In the genomic region with DNA sequence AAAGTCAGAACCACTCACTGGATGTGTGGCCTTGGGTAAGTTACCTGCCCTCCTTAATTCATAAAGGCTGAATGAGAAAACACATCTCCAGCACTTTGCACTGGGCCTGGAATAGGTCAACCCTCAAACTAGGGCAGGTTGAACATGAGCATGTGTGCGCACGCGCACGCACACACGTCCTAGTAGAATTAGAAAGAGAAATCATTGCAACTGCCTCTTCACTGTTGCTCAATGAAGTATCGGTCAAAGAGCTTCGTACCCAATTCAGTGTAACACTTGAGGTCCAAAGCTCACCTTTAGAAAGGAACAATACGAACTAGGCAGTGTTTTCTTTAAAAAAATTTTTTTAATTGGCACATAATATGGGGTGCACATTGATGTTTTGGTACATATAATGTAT, we compare ENCODE assay signal across 22 cellular contexts.
DNase-seq lines count a peak whose midpoint lies in the region; ATAC-seq, FAIRE-seq and TF ChIP-seq lines count a peak whose summit lies in the region.
"Had no signal": no experiment of that assay in that cellular context is flagged by ENCODE, and none has a peak within 500 bp of the region (broad histone marks: within the 10 kb centered on the region; RNA-seq: fewer than 3 reads in every experiment).

No MANE protein-coding gene starts in this region.

- H3K27ac ChIP-seq in GM12878 (ENCODE audit: control insufficient read depth, insufficient read depth) (no peak overlapping the region), HepG2 (ENCODE audit: extremely low read length, insufficient read depth, low read length) (no peak overlapping the region), right lobe of liver (peak overlapping the region; percentile 17 to 75 (median 66)), spleen (no peak overlapping the region), right cardiac atrium (ENCODE audit: low read length) (no peak overlapping the region)
- H3K27ac ChIP-seq: 22Rv1; A549; BLaER1 treated with 17β-estradiol and CSF1 and Interleukin-3, amounts not matched to agents 10 nM and 100 nM; C4-2B had no signal

- SMC1A ChIA-PET in GM12878 (lab: Charles Lee; ENCODE audit: uncharacterized antibody, unreplicated experiment) = interaction anchor here (0.8 kb wide), 1 partner anchor 11 kb away, joined by 3 read pairs; no protein-coding TSS in a partner anchor

- CTCF ChIA-PET in GM12878 (lab: Yijun Ruan, JAX) = no interaction called here
- CTCF ChIA-PET in HepG2 (lab: Yijun Ruan, JAX; ENCODE audit: low intra/inter-chr PET ratio, low total read pairs) = no interaction called here

- no peak for FAIRE-seq in GM12878 (lab: Jason Lieb, UNC)
- FAIRE-seq in HepG2 (lab: Jason Lieb, UNC) = no peak
- FAIRE-seq: A549, D721Med, G401.6, GM12892, GM18507 had no signal

- H3K27me3 ChIP-seq in GM12878 (replicated peaks in 1 of 2; ENCODE audit: control insufficient read depth in 2 of 2, insufficient read depth in 2 of 2, low read length in 1 of 2) (no peaks in the 10 kb centered on the region), HepG2 (ENCODE audit: control insufficient read depth in 1 of 2, insufficient read depth in 2 of 2, low read length in 2 of 2) (no peaks in the 10 kb centered on the region), right lobe of liver (no peaks in the 10 kb centered on the region), spleen (replicated peaks in 1 of 7) (no peaks in the 10 kb centered on the region), right cardiac atrium (ENCODE audit: control insufficient read depth, insufficient read depth) (no peaks in the 10 kb centered on the region)
- H3K27me3 ChIP-seq: BLaER1 treated with 17β-estradiol and CSF1 and Interleukin-3, amounts not matched to agents 10 nM and 100 nM had no signal

- H3K4me3 ChIP-seq in GM12878 = no peak overlapping the region
- no peak overlapping the region for H3K4me3 ChIP-seq in HepG2 (replicated peaks in 1 of 3; ENCODE audit: insufficient read depth in 1 of 3, low read depth in 2 of 3, low read length in 3 of 3)
- no peak overlapping the region for H3K4me3 ChIP-seq in right lobe of liver
- H3K4me3 ChIP-seq in spleen = no peak overlapping the region
- H3K4me3 ChIP-seq in right cardiac atrium (ENCODE audit: low read length) = no peak overlapping the region
- H3K4me3 ChIP-seq: A549; BLaER1 treated with 17β-estradiol and CSF1 and Interleukin-3, amounts not matched to agents 10 nM and 100 nM had no signal

- RAD21 ChIA-PET in GM12878 (lab: Charles Lee; ENCODE audit: unreplicated experiment) = no interaction called here

- H3K36me3 ChIP-seq in GM12878 (ENCODE audit: control insufficient read depth in 2 of 2, insufficient read depth in 2 of 2, low read length in 1 of 2) (peaks cover 10 to 28% of the 10 kb centered on the region in 2 experiments; a peak in 3 of 4 replicates), HepG2 (replicated peaks in 1 of 2; ENCODE audit: control insufficient read depth in 1 of 2, insufficient read depth in 2 of 2, low read length in 2 of 2) (no peaks in the 10 kb centered on the region), right lobe of liver (peaks cover 0 to 8% (median 2%) of the 10 kb centered on the region in 4 donors), spleen (peaks cover 0 to 42% (median 0%) of the 10 kb centered on the region in 6 donors)

- intact Hi-C loops in GM12878 (cut with micrococcal nuclease; ENCODE audit: unreplicated experiment) = no loop called here
- intact Hi-C loops in HepG2 (cut with micrococcal nuclease; ENCODE audit: unreplicated experiment) = no loop called here
- intact Hi-C loops in right lobe of liver (cut with DNase I) = no loop called here
- intact Hi-C loops in spleen (cut with DNase I; ENCODE audit: low total_unique reads) = no loop called here
- intact Hi-C loops in right cardiac atrium (cut with DNase I) = no loop called here

- H3K9me3 ChIP-seq in GM12878 (replicated peaks; ENCODE audit: control insufficient read depth, insufficient read depth, low read length) = no peaks in the 10 kb centered on the region
- H3K9me3 ChIP-seq in HepG2 (ENCODE audit: low read length) = no peaks in the 10 kb centered on the region
- H3K9me3 ChIP-seq in right lobe of liver = no peaks in the 10 kb centered on the region
- H3K9me3 ChIP-seq in spleen = no peaks in the 10 kb centered on the region
- no peaks in the 10 kb centered on the region for H3K9me3 ChIP-seq in right cardiac atrium (ENCODE audit: control insufficient read depth, low read length)
- H3K9me3 ChIP-seq: A549; BLaER1 treated with 17β-estradiol and CSF1 and Interleukin-3, amounts not matched to agents 10 nM and 100 nM; Caco-2 had no signal

- ATAC-seq in GM12878 (no peak), HepG2 (no peak), right lobe of liver (peak; percentile 74 to 86 (median 80)), right cardiac atrium (no peak)
- ATAC-seq: A549; CD8-positive, alpha-beta T cell had no signal

- no peak overlapping the region for H2AFZ ChIP-seq in GM12878 (ENCODE audit: control insufficient read depth, low read depth, low read length)
- H2AFZ ChIP-seq in HepG2 (ENCODE audit: low read length) = no peak overlapping the region

- TF ChIP-seq RAD21 in GM12878 (IDR thresholded peaks at IDR 0.05; ENCODE audit: insufficient read depth, low read depth, low read length) = no peak
- TF ChIP-seq RAD21 in HepG2 (CRISPR knock-in tag; IDR thresholded peaks at IDR 0.05) = no peak

- H3K79me2 ChIP-seq in GM12878 (ENCODE audit: control insufficient read depth, insufficient read depth, low read length) (no peaks in the 10 kb centered on the region; the same call in 1 of the 2 replicates), HepG2 (ENCODE audit: insufficient read depth, low read length) (no peaks in the 10 kb centered on the region)

- in situ Hi-C loops in GM12878 (cut with MboI) = no loop called here
- in situ Hi-C loops in HepG2 (cut with HindIII; ENCODE audit: extremely low pct_ligation_motif_present, low pct_unique_long_range_greater_than_20kb) = no loop called here

- no peak overlapping the region for H3K9ac ChIP-seq in GM12878 (ENCODE audit: control insufficient read depth, insufficient read depth, low read length)
- no peak overlapping the region for H3K9ac ChIP-seq in HepG2 (ENCODE audit: insufficient read depth, low read depth, low read length)
- H3K9ac ChIP-seq: BLaER1 treated with 17β-estradiol and CSF1 and Interleukin-3, amounts not matched to agents 10 nM and 100 nM had no signal

- no peak for DNase-seq in GM12878 (ENCODE audit: low read depth, low spot score)
- DNase-seq in HepG2 (ENCODE audit: low spot score) = no peak
- DNase-seq in right lobe of liver = peak; percentile 79 to 88 (median 86)
- DNase-seq in spleen = peak; percentile 16
- no peak for DNase-seq in right cardiac atrium
- no peak for DNase-seq in stimulated activated CD4-positive, alpha-beta T cell treated with anti-CD3 and anti-CD28 coated beads, Interleukin-4, amount 100 ng/mL, for 4 hours
- no peak for DNase-seq in stimulated activated naive CD4-positive, alpha-beta T cell treated with Interleukin-2 at 50 U/mL for 16 hours (lab: John Stamatoyannopoulos, UW)
- DNase-seq: AML-193; Caco-2; Calu3; CD4-positive, alpha-beta T cell; CD8-positive, alpha-beta T cell; DMS79 treated with DMSO at 0.1 percent for 48 hours; GF-D8 had no signal

- TF ChIP-seq POLR2A in GM12878 (IDR thresholded peaks at IDR 0.05; ENCODE audit: low read depth, low read length) (no peak; the same call in 1 of the 2 replicates), HepG2 (IDR thresholded peaks at IDR 0.05; ENCODE audit: insufficient read depth in 1 of 2, low read depth in 2 of 2, low read length in 2 of 2) (no peak), right lobe of liver (IDR thresholded peaks at IDR 0.05) (no peak), spleen (IDR thresholded peaks at IDR 0.05) (no peak)

- BruUV-seq in GM12878 (replicated peaks; lab: Mats Ljungman, UMichigan) = no TSS peak
- BruUV-seq in HepG2 (replicated peaks; lab: Mats Ljungman, UMichigan) = no TSS peak

- TF ChIP-seq CTCF in GM12878 (IDR thresholded peaks at IDR 0.05 in 2 of 3, conservative IDR thresholded peaks at IDR 0.05 in 1 of 3; ENCODE audit: control insufficient read depth in 2 of 3, extremely low read depth in 1 of 3, insufficient read depth in 1 of 3, low read depth in 3 of 3, low read length in 3 of 3) (no peak), HepG2 (CRISPR knock-in tag; IDR thresholded peaks at IDR 0.05) (no peak), right lobe of liver (IDR thresholded peaks at IDR 0.05) (no peak), spleen (IDR thresholded peaks at IDR 0.05 in 8 of 11, conservative IDR thresholded peaks at IDR 0.05 in 3 of 11) (no peak)

- 94% methylated on average over 8 of the region's 8 CpGs for WGBS in GM12878 (ENCODE audit: insufficient coverage, insufficient replicate concordance, low lambda C conversion rate, missing lambda C conversion rate)
- 50% methylated on average over 8 of the region's 8 CpGs for WGBS in HepG2 (ENCODE audit: low lambda C conversion rate)
- 63% methylated on average over 8 of the region's 8 CpGs for WGBS in right lobe of liver (ENCODE audit: insufficient coverage, low coverage, low lambda C conversion rate, missing lambda C conversion rate)
- 85 to 96% (median 95%) methylated on average over 8 of the region's 8 CpGs for WGBS in spleen, 5 donors
- 97% methylated on average over 8 of the region's 8 CpGs for WGBS in right cardiac atrium

- H4K20me1 ChIP-seq in GM12878 (ENCODE audit: control insufficient read depth, insufficient read depth) = no peaks in the 10 kb centered on the region
- H4K20me1 ChIP-seq in HepG2 (ENCODE audit: insufficient read depth, low read length) = no peaks in the 10 kb centered on the region

- TF ChIP-seq EP300 in GM12878 (IDR thresholded peaks at IDR 0.05; ENCODE audit: borderline replicate concordance in 1 of 2, control insufficient read depth in 1 of 2, low read depth in 2 of 2, low read length in 2 of 2) (no peak), HepG2 (IDR thresholded peaks at IDR 0.05; ENCODE audit: low read depth in 2 of 2, low read length in 2 of 2) (no peak), HepG2 (CRISPR knock-in tag; IDR thresholded peaks at IDR 0.05; ENCODE audit: borderline replicate concordance) (no peak)

- H3K4me2 ChIP-seq in GM12878 (ENCODE audit: control insufficient read depth, insufficient read depth) (no peak overlapping the region), HepG2 (ENCODE audit: low read depth, low read length) (0 out of 2 replicates have a peak overlapping the region, but pooled peaks have one; percentile 7)
- H3K4me2 ChIP-seq: A549; BLaER1 treated with 17β-estradiol and CSF1 and Interleukin-3, amounts not matched to agents 10 nM and 100 nM had no signal

- POLR2A ChIA-PET in GM12878 (lab: Charles Lee) (interaction anchor here (0.9 kb wide), 1 partner anchor 117 kb away, joined by 3 read pairs; no protein-coding TSS in a partner anchor), HepG2 (lab: Yijun Ruan, JAX) (no interaction called here)

- H3K4me1 ChIP-seq in GM12878 (ENCODE audit: control insufficient read depth, insufficient read depth, low read length) (no peaks in the 10 kb centered on the region), HepG2 (ENCODE audit: insufficient read depth, low read length) (peaks cover 18% of the 10 kb centered on the region), right lobe of liver (peaks cover 0 to 34% (median 15%) of the 10 kb centered on the region in 4 donors), spleen (peaks cover 0 to 8% (median 3%) of the 10 kb centered on the region in 6 donors), right cardiac atrium (ENCODE audit: control insufficient read depth, insufficient read depth, low read length) (peaks cover 3% of the 10 kb centered on the region)
- H3K4me1 ChIP-seq: A549; BLaER1 treated with 17β-estradiol and CSF1 and Interleukin-3, amounts not matched to agents 10 nM and 100 nM had no signal

Comparison
In these comparisons a context has a peak if more than half of its experiments do, and no peak if none do; other contexts are left out.
1. ATAC-seq: peak in right lobe of liver (4 of 4); none in GM12878 (single experiment), HepG2 (single experiment) and right cardiac atrium (0 of 2).
2. DNase-seq: peak in right lobe of liver (3 of 3) and spleen (single experiment); none in GM12878 (single experiment), HepG2 (single experiment), right cardiac atrium (0 of 3), stimulated activated CD4-positive, alpha-beta T cell treated with anti-CD3 and anti-CD28 coated beads, Interleukin-4, amount 100 ng/mL, for 4 hours (0 of 2) and stimulated activated naive CD4-positive, alpha-beta T cell treated with Interleukin-2 at 50 U/mL for 16 hours (single experiment).
3. H3K27ac ChIP-seq: peak in right lobe of liver (3 of 3); none in GM12878 (single experiment), HepG2 (single experiment), spleen (0 of 8) and right cardiac atrium (single experiment).